In the genomic region with DNA sequence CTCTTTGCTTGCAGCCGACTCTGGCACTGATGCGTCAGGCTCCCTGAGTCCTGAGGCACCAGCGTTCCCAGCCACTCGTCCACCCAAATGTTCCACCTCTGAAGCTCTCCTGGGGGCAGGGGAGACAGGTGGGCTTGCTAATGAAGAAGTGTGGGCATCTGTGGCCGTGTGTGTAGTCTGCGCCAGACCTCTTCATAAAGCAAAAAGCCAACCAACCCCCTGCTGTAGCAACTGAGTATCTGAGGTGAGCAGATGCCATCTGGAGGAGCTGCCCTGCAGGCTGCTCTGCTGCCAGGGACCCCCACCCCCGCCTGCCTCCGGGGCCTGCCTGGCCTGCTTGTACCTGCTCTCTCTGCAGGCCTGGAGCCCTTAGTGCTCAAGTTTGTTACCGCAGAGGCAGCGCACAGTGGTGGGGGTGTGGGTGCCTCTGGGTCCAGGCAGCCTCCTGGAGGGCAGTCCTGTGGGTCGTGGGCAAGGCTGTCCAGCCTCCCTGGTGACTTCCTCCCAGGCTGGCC, we compare ENCODE assay signal across 18 cellular contexts.
DNase-seq lines count a peak whose midpoint lies in the region; ATAC-seq and TF ChIP-seq lines count a peak whose summit lies in the region.
"Had no signal": no experiment of that assay in that cellular context is flagged by ENCODE, and none has a peak within 500 bp of the region (broad histone marks: within the 10 kb centered on the region; RNA-seq: fewer than 3 reads in every experiment).

No MANE protein-coding gene starts in this region.

- DNase-seq in Right ventricle myocardium inferior (ENCODE audit: missing footprints) = peak; percentile 40
- no peak for DNase-seq in right atrium auricular region (ENCODE audit: low spot score)
- DNase-seq in NCI-H2171 (lab: John Stamatoyannopoulos, UW) = peak; percentile 93
- DNase-seq in suprapubic skin (ENCODE audit: low spot score in 2 of 2) = peak in 1 of 2 donors; percentile 48
- no peak for DNase-seq in ACHN
- no peak for DNase-seq in NCI-H2107 treated with DMSO at 0.1 percent for 48 hours (lab: John Stamatoyannopoulos, UW; ENCODE audit: unreplicated experiment)
- DNase-seq: activated CD4-positive, alpha-beta T cell treated with anti-CD3 and anti-CD28 coated beads for 48 hours; NCI-H1436 treated with DMSO at 0.1 percent for 48 hours; NCI-H345; stimulated activated CD8-positive, alpha-beta memory T cell treated with anti-CD3 and anti-CD28 coated beads, Interleukin-4, amount 100 ng/mL, for 48 hours had no signal

- WGBS in esophagus, 2 donors = 62 to 73% methylated on average over 11 of the region's 11 CpGs
- WGBS in suprapubic skin = 96% methylated on average over 5 of the region's 11 CpGs

- H3K9me3 ChIP-seq in right atrium auricular region (no peaks in the 10 kb centered on the region), esophagus (ENCODE audit: control insufficient read depth in 2 of 2, insufficient read depth in 1 of 2, low read depth in 1 of 2, low read length in 1 of 2) (no peaks in the 10 kb centered on the region), suprapubic skin (no peaks in the 10 kb centered on the region)
- H3K9me3 ChIP-seq: A549, BLaER1, body of pancreas, heart left ventricle had no signal

- H3K27ac ChIP-seq in right atrium auricular region (no peak overlapping the region), esophagus (ENCODE audit: low read depth in 2 of 2, low read length in 1 of 2) (peak overlapping the region; percentile 79 to 89), suprapubic skin (peak overlapping the region; percentile 76)
- H3K27ac ChIP-seq: A549, BLaER1, coronary artery, heart left ventricle had no signal

- TF ChIP-seq EP300 in suprapubic skin (IDR thresholded peaks at IDR 0.05) = no peak

- intact Hi-C loops in Right ventricle myocardium inferior (cut with DNase I) = no loop called here

- in situ Hi-C loops in ACHN (cut with HindIII; ENCODE audit: low pct_ligation_motif_present, low pct_unique_long_range_greater_than_20kb, low sequenced_read_pairs) = no loop called here

- no peaks in the 10 kb centered on the region for H3K27me3 ChIP-seq in right atrium auricular region
- no peaks in the 10 kb centered on the region for H3K27me3 ChIP-seq in esophagus (ENCODE audit: control insufficient read depth in 1 of 2, insufficient read depth in 2 of 2, low read length in 2 of 2)
- H3K27me3 ChIP-seq in suprapubic skin = no peaks in the 10 kb centered on the region
- H3K27me3 ChIP-seq: BLaER1, body of pancreas, heart left ventricle had no signal

- H3K4me1 ChIP-seq in right atrium auricular region (no peaks in the 10 kb centered on the region), esophagus (ENCODE audit: control insufficient read depth in 2 of 2, insufficient read depth in 2 of 2, low read length in 1 of 2) (peaks cover 12 to 50% of the 10 kb centered on the region in 2 donors), suprapubic skin (peaks cover 59% of the 10 kb centered on the region)
- H3K4me1 ChIP-seq: A549, BLaER1, heart left ventricle had no signal

- TF ChIP-seq POLR2A in suprapubic skin (IDR thresholded peaks at IDR 0.05) = no peak

- ATAC-seq in Right ventricle myocardium inferior = no peak
- ATAC-seq in GM21619 (IDR thresholded peaks at IDR 0.05; ENCODE audit: unreplicated experiment) = no peak
- ATAC-seq: A549, heart left ventricle had no signal

- H3K36me3 ChIP-seq in right atrium auricular region = peaks cover 6% of the 10 kb centered on the region
- peaks cover 0 to 15% of the 10 kb centered on the region in 2 donors for H3K36me3 ChIP-seq in esophagus (ENCODE audit: control insufficient read depth in 2 of 2, insufficient read depth in 2 of 2, low read length in 1 of 2)
- peaks cover 6% of the 10 kb centered on the region for H3K36me3 ChIP-seq in suprapubic skin

- H3K4me3 ChIP-seq in right atrium auricular region = no peak overlapping the region
- no peak overlapping the region for H3K4me3 ChIP-seq in esophagus (ENCODE audit: low read depth in 1 of 2, low read length in 2 of 2)
- H3K4me3 ChIP-seq in suprapubic skin = no peak overlapping the region
- H3K4me3 ChIP-seq: A549, BLaER1, body of pancreas, coronary artery, heart left ventricle, lung had no signal

- no peak for TF ChIP-seq CTCF in right atrium auricular region (IDR thresholded peaks at IDR 0.05)
- no peak for TF ChIP-seq CTCF in suprapubic skin (IDR thresholded peaks at IDR 0.05)

Comparison
In these comparisons a context has a peak if more than half of its experiments do, and no peak if none do; other contexts are left out.
1. DNase-seq: peak in Right ventricle myocardium inferior (single experiment) and NCI-H2171 (single experiment); none in right atrium auricular region (single experiment), ACHN (single experiment) and NCI-H2107 treated with DMSO at 0.1 percent for 48 hours (single experiment).
2. H3K27ac ChIP-seq: peak in esophagus (2 of 2) and suprapubic skin (single experiment); none in right atrium auricular region (0 of 2).